Comparison of ENCODE assay signal across 1 cellular context in the genomic region with DNA sequence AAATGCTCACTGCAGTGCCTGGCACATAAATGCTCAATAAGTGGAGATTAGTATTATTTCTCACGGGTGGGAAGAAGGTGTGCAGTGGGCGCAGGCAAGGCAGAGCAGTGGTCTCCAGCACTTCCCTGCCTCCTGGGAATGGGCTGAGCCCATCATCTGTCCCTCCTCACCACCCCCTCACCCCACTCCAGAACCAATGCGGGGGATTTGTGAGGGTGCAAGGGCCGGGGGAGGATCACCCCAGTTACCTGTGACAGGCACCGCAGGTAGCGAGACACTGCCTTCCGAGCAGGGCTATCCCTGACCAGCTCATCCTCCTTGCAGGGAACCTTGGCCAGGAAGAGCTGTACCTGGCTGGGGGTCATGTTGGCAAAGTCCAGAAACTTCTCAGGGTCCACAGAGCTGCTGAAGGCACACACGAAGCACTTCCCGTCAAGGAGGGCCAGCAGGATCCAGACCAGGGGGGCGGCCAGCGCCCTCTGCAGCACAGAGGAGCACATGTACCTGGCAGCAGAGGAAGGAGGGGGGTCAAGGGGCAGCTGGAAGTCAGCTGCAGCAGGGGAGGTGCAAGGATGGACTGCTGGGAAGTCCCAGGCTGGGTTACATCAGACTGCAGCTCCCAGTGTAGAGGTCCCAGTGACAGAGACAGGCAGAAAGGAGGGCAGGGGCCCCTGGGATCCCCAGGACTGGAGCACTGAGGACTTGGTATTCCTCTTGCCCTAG.
TF ChIP-seq lines count a peak whose summit lies in the region.

No MANE protein-coding gene starts in this region.

TF ChIP-seq in HepG2, 621 proteins besides CTCF, POLR2A, EP300 and RAD21:
- TF ChIP-seq, protein P1, sequence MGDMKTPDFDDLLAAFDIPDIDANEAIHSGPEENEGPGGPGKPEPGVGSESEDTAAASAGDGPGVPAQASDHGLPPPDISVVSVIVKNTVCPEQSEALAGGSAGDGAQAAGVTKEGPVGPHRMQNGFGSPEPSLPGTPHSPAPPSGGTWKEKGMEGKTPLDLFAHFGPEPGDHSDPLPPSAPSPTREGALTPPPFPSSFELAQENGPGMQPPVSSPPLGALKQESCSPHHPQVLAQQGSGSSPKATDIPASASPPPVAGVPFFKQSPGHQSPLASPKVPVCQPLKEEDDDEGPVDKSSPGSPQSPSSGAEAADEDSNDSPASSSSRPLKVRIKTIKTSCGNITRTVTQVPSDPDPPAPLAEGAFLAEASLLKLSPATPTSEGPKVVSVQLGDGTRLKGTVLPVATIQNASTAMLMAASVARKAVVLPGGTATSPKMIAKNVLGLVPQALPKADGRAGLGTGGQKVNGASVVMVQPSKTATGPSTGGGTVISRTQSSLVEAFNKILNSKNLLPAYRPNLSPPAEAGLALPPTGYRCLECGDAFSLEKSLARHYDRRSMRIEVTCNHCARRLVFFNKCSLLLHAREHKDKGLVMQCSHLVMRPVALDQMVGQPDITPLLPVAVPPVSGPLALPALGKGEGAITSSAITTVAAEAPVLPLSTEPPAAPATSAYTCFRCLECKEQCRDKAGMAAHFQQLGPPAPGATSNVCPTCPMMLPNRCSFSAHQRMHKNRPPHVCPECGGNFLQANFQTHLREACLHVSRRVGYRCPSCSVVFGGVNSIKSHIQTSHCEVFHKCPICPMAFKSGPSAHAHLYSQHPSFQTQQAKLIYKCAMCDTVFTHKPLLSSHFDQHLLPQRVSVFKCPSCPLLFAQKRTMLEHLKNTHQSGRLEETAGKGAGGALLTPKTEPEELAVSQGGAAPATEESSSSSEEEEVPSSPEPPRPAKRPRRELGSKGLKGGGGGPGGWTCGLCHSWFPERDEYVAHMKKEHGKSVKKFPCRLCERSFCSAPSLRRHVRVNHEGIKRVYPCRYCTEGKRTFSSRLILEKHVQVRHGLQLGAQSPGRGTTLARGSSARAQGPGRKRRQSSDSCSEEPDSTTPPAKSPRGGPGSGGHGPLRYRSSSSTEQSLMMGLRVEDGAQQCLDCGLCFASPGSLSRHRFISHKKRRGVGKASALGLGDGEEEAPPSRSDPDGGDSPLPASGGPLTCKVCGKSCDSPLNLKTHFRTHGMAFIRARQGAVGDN (CRISPR knock-in tag; IDR thresholded peaks at IDR 0.05) = peak; percentile 22; the same call in 1 of the 2 replicates
- TF ChIP-seq ATF4 (CRISPR knock-in tag; IDR thresholded peaks at IDR 0.05) (peak in 1 of 2 experiments; percentile 73; a peak in 2 of 4 replicates), RXRA (CRISPR knock-in tag; IDR thresholded peaks at IDR 0.05) (0 out of 2 replicates have a peak, but pooled peaks have one; percentile 40), NR2F6 (IDR thresholded peaks at IDR 0.05) (no peak), NR2F6 (CRISPR knock-in tag; IDR thresholded peaks at IDR 0.05) (peak; percentile 24; the same call in 1 of the 2 replicates), ARID4A (CRISPR knock-in tag; IDR thresholded peaks at IDR 0.05; ENCODE audit: borderline replicate concordance) (no peak), NR2F1 (CRISPR knock-in tag; IDR thresholded peaks at IDR 0.05) (peak in 1 of 2 experiments; percentile 27; a peak in 1 of 4 replicates), ZNF513 (CRISPR knock-in tag; conservative IDR thresholded peaks at IDR 0.05) (no peak), STAG1 (CRISPR knock-in tag; IDR thresholded peaks at IDR 0.05) (peak; percentile 17; the same call in 1 of the 2 replicates), THAP11 (CRISPR knock-in tag; IDR thresholded peaks at IDR 0.05) (0 out of 2 replicates have a peak, but pooled peaks have one; percentile 27), SAFB2 (CRISPR knock-in tag; IDR thresholded peaks at IDR 0.05; ENCODE audit: borderline replicate concordance, low read depth) (no peak), NR2C2 (CRISPR knock-in tag; IDR thresholded peaks at IDR 0.05; ENCODE audit: borderline replicate concordance) (0 out of 2 replicates have a peak, but pooled peaks have one; percentile 23), MYC (CRISPR knock-in tag; IDR thresholded peaks at IDR 0.05; ENCODE audit: borderline replicate concordance) (peak; percentile 41; the same call in 1 of the 2 replicates), ZNF235 (CRISPR knock-in tag; IDR thresholded peaks at IDR 0.05; ENCODE audit: borderline replicate concordance) (0 out of 2 replicates have a peak, but pooled peaks have one; percentile 33), ZNF33A (CRISPR knock-in tag; IDR thresholded peaks at IDR 0.05; ENCODE audit: borderline replicate concordance) (no peak)
- TF ChIP-seq, protein P2, sequence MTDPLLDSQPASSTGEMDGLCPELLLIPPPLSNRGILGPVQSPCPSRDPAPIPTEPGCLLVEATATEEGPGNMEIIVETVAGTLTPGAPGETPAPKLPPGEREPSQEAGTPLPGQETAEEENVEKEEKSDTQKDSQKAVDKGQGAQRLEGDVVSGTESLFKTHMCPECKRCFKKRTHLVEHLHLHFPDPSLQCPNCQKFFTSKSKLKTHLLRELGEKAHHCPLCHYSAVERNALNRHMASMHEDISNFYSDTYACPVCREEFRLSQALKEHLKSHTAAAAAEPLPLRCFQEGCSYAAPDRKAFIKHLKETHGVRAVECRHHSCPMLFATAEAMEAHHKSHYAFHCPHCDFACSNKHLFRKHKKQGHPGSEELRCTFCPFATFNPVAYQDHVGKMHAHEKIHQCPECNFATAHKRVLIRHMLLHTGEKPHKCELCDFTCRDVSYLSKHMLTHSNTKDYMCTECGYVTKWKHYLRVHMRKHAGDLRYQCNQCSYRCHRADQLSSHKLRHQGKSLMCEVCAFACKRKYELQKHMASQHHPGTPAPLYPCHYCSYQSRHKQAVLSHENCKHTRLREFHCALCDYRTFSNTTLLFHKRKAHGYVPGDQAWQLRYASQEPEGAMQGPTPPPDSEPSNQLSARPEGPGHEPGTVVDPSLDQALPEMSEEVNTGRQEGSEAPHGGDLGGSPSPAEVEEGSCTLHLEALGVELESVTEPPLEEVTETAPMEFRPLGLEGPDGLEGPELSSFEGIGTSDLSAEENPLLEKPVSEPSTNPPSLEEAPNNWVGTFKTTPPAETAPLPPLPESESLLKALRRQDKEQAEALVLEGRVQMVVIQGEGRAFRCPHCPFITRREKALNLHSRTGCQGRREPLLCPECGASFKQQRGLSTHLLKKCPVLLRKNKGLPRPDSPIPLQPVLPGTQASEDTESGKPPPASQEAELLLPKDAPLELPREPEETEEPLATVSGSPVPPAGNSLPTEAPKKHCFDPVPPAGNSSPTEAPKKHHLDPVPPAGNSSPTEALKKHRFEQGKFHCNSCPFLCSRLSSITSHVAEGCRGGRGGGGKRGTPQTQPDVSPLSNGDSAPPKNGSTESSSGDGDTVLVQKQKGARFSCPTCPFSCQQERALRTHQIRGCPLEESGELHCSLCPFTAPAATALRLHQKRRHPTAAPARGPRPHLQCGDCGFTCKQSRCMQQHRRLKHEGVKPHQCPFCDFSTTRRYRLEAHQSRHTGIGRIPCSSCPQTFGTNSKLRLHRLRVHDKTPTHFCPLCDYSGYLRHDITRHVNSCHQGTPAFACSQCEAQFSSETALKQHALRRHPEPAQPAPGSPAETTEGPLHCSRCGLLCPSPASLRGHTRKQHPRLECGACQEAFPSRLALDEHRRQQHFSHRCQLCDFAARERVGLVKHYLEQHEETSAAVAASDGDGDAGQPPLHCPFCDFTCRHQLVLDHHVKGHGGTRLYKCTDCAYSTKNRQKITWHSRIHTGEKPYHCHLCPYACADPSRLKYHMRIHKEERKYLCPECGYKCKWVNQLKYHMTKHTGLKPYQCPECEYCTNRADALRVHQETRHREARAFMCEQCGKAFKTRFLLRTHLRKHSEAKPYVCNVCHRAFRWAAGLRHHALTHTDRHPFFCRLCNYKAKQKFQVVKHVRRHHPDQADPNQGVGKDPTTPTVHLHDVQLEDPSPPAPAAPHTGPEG (CRISPR knock-in tag; IDR thresholded peaks at IDR 0.05) = no peak
- TF ChIP-seq, protein P3, sequence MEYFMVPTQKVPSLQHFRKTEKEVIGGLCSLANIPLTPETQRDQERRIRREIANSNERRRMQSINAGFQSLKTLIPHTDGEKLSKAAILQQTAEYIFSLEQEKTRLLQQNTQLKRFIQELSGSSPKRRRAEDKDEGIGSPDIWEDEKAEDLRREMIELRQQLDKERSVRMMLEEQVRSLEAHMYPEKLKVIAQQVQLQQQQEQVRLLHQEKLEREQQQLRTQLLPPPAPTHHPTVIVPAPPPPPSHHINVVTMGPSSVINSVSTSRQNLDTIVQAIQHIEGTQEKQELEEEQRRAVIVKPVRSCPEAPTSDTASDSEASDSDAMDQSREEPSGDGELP (IDR thresholded peaks at IDR 0.05; ENCODE audit: borderline replicate concordance, low read depth) = peak; percentile 87
